ENCODE assay signal across 11 cellular contexts in genomic region chr10:126969310-126969709, GRCh38.
A peak's percentile ranks its signal among the peaks of the same experiment; 100 is the strongest.
DNase-seq lines count a peak whose midpoint lies in the region; ATAC-seq and TF ChIP-seq lines count a peak whose summit lies in the region.
"Had no signal": no experiment of that assay in that cellular context is flagged by ENCODE, and none has a peak within 500 bp of the region (broad histone marks: within the 10 kb centered on the region; RNA-seq: fewer than 3 reads in every experiment).

No MANE protein-coding gene starts in this region.

- TF ChIP-seq CTCF in astrocyte of the spinal cord (IDR thresholded peaks at IDR 0.05; ENCODE audit: low read depth, low read length), result peak; percentile 22
- TF ChIP-seq CTCF in left lung (IDR thresholded peaks at IDR 0.05), result no peak

- no peaks in the 10 kb centered on the region for H3K9me3 ChIP-seq in left lung

- H3K4me3 ChIP-seq in astrocyte of the spinal cord (ENCODE audit: low read depth, low read length) (no peak overlapping the region), left lung (no peak overlapping the region)

- H3K4me1 ChIP-seq in left lung, result peaks cover 3 to 9% of the 10 kb centered on the region in 2 donors

- H3K27ac ChIP-seq in left lung, result no peak overlapping the region

- H3K36me3 ChIP-seq in left lung, result no peaks in the 10 kb centered on the region

- no peaks in the 10 kb centered on the region for H3K27me3 ChIP-seq in left lung

- in situ Hi-C loops in ACHN (cut with HindIII; ENCODE audit: low pct_ligation_motif_present, low pct_unique_long_range_greater_than_20kb, low sequenced_read_pairs) (no loop called here), astrocyte of the spinal cord (cut with HindIII; ENCODE audit: low sequenced_read_pairs) (no loop called here)

- intact Hi-C loops in left lung (cut with DNase I), result no loop called here

- ATAC-seq in left lung, result no peak
- ATAC-seq in HG03135 (IDR thresholded peaks at IDR 0.05; ENCODE audit: unreplicated experiment), result no peak
- ATAC-seq in GM18909 (IDR thresholded peaks at IDR 0.05; ENCODE audit: poor library complexity, unreplicated experiment), result no peak

- DNase-seq in ACHN (peak; percentile 44), HK-2 (ENCODE audit: unreplicated experiment) (peak; percentile 34), astrocyte of the spinal cord (ENCODE audit: low read depth, low spot score) (no peak), kidney tubule cell (ENCODE audit: low spot score) (peak; percentile 74), left lung (no peak), SIG-M5 (lab: John Stamatoyannopoulos, UW) (no peak)
- DNase-seq: activated effector memory CD4-positive, alpha-beta T cell treated with anti-CD3 and anti-CD28 coated beads, Interleukin-2, amount 50 U/mL, for 16 hours; NCI-H2081; stimulated activated CD4-positive, alpha-beta T cell treated with anti-CD3 and anti-CD28 coated beads, Interleukin-2, amount 100 ng/mL, for 48 hours had no signal

Comparison
In these comparisons a context has a peak if more than half of its experiments do, and no peak if none do; other contexts are left out.
1. DNase-seq: peak in ACHN (single experiment), HK-2 (single experiment) and kidney tubule cell (single experiment); none in astrocyte of the spinal cord (single experiment), left lung (0 of 2) and SIG-M5 (single experiment).